ENCODE assay signal across 23 cellular contexts in genomic region chr11:61959678-61960077, GRCh38. TPM values are rescaled to one million over a fixed set of nuclear protein-coding genes. Genes with fewer than 3 reads are reported as not detected.
DNase-seq lines count a peak whose midpoint lies in the region; ATAC-seq and TF ChIP-seq lines count a peak whose summit lies in the region.
"Had no signal": no experiment of that assay in that cellular context is flagged by ENCODE, and none has a peak within 500 bp of the region (broad histone marks: within the 10 kb centered on the region; RNA-seq: fewer than 3 reads in every experiment).

No MANE protein-coding gene starts in this region.

- POLR2A ChIA-PET in Caco-2 (lab: Charles Lee) = interaction anchor here (0.5 kb wide), 1 partner anchor 10 kb away, joined by 3 read pairs; no protein-coding TSS in a partner anchor
- POLR2A ChIA-PET in HCT116 (lab: Charles Lee) = interaction anchor here (1.0 to 6.2 kb wide), 6 partner anchors 9 to 93 kb away, joined by 3 to 60 read pairs (median 5); partner anchors contain the start of genes BEST1 and FTH1

- peaks cover under 1% of the 10 kb centered on the region for H3K4me1 Mint-ChIP-seq in Caco-2 (ENCODE audit: low read depth, unreplicated experiment)
- H3K4me1 Mint-ChIP-seq in endodermal cell = no peaks in the 10 kb centered on the region

- H3K9me3 ChIP-seq in Caco-2 (no peaks in the 10 kb centered on the region), HCT116 (ENCODE audit: control insufficient read depth in 1 of 2, insufficient read depth in 1 of 2, low read depth in 1 of 2, low read length in 2 of 2) (no peaks in the 10 kb centered on the region), endodermal cell (ENCODE audit: control insufficient read depth, low read length) (no peaks in the 10 kb centered on the region), BE2C (no peaks in the 10 kb centered on the region)
- H3K9me3 ChIP-seq: left lung, upper lobe of left lung had no signal

- no peak for TF ChIP-seq POLR2A in HCT116 (IDR thresholded peaks at IDR 0.05; ENCODE audit: borderline replicate concordance, extremely low read depth, insufficient read depth, insufficient read length)

- H3K27me3 Mint-ChIP-seq in Caco-2 (ENCODE audit: insufficient read depth, unreplicated experiment) = no peaks in the 10 kb centered on the region
- H3K27me3 Mint-ChIP-seq in endodermal cell (ENCODE audit: insufficient read depth) = peaks cover 22% of the 10 kb centered on the region
- H3K27me3 Mint-ChIP-seq: activated naive CD8-positive, alpha-beta T cell; B cell; stimulated activated naive CD8-positive, alpha-beta T cell treated with anti-CD3 and anti-CD28 coated beads, Interleukin-15, Interleukin-2, amounts not matched to agents 100 ng/mL and 50 ng/mL, for 24 hours had no signal

- peak in 1 of 2 experiments; percentile 32 for DNase-seq in Caco-2
- no peak for DNase-seq in HCT116 (ENCODE audit: low read depth, low spot score)
- peak; percentile 47 for DNase-seq in endodermal cell
- peak; percentile 57 for DNase-seq in sciatic nerve (ENCODE audit: low spot score)
- no peak for DNase-seq in BE2C
- no peak for DNase-seq in RPMI8226
- DNase-seq: COR-L47; EL; glutamatergic neuron; KBM-7; NCI-H1694 treated with DMSO at 0.1 percent for 48 hours; NCI-H82; stimulated activated CD4-positive, alpha-beta T cell treated with anti-CD3 and anti-CD28 coated beads, Interleukin-4, amount 100 ng/mL, for 1 hour; upper lobe of left lung had no signal

- H3K4me3 Mint-ChIP-seq in Caco-2 (ENCODE audit: unreplicated experiment) (no peak overlapping the region), endodermal cell (no peak overlapping the region)
- H3K4me3 Mint-ChIP-seq: activated naive CD8-positive, alpha-beta T cell; B cell; stimulated activated naive CD8-positive, alpha-beta T cell treated with anti-CD3 and anti-CD28 coated beads, Interleukin-15, Interleukin-2, amounts not matched to agents 100 ng/mL and 50 ng/mL, for 24 hours; T-helper 1 cell treated with Interleukin-12 subunit alpha and Interleukin-12 subunit beta and Interleukin-4 antibody, amounts not matched to agents 30 μg/mL and 1 μg/mL, for 36 hours had no signal

- BruUV-seq in Caco-2 (replicated peaks; lab: Mats Ljungman, UMichigan) (no TSS peak), HCT116 (replicated peaks; lab: Mats Ljungman, UMichigan) (no TSS peak)

- peak overlapping the region; percentile 43; the same call in 1 of the 2 replicates for H3K4me2 ChIP-seq in HCT116 (ENCODE audit: low read length)

- H3K9me3 Mint-ChIP-seq in Caco-2 (ENCODE audit: unreplicated experiment) (no peaks in the 10 kb centered on the region), endodermal cell (no peaks in the 10 kb centered on the region)
- H3K9me3 Mint-ChIP-seq: stimulated activated naive CD8-positive, alpha-beta T cell treated with anti-CD3 and anti-CD28 coated beads, Interleukin-15, Interleukin-2, amounts not matched to agents 100 ng/mL and 50 ng/mL, for 24 hours; T-helper 1 cell treated with Interleukin-12 subunit alpha and Interleukin-12 subunit beta and Interleukin-4 antibody, amounts not matched to agents 30 μg/mL and 1 μg/mL, for 36 hours had no signal

- H3K9ac ChIP-seq in HCT116 (ENCODE audit: low read length) (no peak overlapping the region), endodermal cell (ENCODE audit: extremely low read depth, low read length, poor library complexity, severe bottlenecking) (no peak overlapping the region)

- 89 to 93% methylated on average over 4 to 6 of the region's 6 CpGs for WGBS in endodermal cell (ENCODE audit: insufficient coverage in 1 of 2, insufficient read length in 1 of 2), 2 experiments

- H3K36me3 Mint-ChIP-seq in Caco-2 (ENCODE audit: insufficient read depth, unreplicated experiment) (peaks cover 47% of the 10 kb centered on the region), endodermal cell (ENCODE audit: low read depth) (peaks cover 16% of the 10 kb centered on the region)

- H3K4me1 ChIP-seq in Caco-2 (peaks cover 13% of the 10 kb centered on the region; the same call in 1 of the 2 replicates), HCT116 (ENCODE audit: control insufficient read depth in 1 of 2, insufficient read depth in 2 of 2, low read length in 2 of 2) (peaks cover 0 to 40% of the 10 kb centered on the region in 2 experiments; a peak in 3 of 4 replicates), endodermal cell (ENCODE audit: control insufficient read depth, insufficient read depth, low read length) (no peaks in the 10 kb centered on the region), BE2C (no peaks in the 10 kb centered on the region)

- H3K27me3 ChIP-seq in Caco-2 (replicated peaks; ENCODE audit: control insufficient read depth, insufficient read depth, low read length) (no peaks in the 10 kb centered on the region), HCT116 (ENCODE audit: insufficient read depth, low read length) (no peaks in the 10 kb centered on the region), endodermal cell (ENCODE audit: control insufficient read depth, insufficient read depth, low read length, poor library complexity, severe bottlenecking) (peaks cover 27% of the 10 kb centered on the region), BE2C (no peaks in the 10 kb centered on the region)

- TF ChIP-seq CTCF in Caco-2 (IDR thresholded peaks at IDR 0.05; ENCODE audit: insufficient read depth in 1 of 2, low read depth in 1 of 2, low read length in 1 of 2, severe bottlenecking in 1 of 2, unreplicated experiment in 1 of 2) (no peak), HCT116 (IDR thresholded peaks at IDR 0.05 in 2 of 3, conservative IDR thresholded peaks at IDR 0.05 in 1 of 3; ENCODE audit: borderline replicate concordance in 1 of 3, insufficient read depth in 1 of 3, low read depth in 2 of 3, low read length in 2 of 3) (no peak), endodermal cell (conservative IDR thresholded peaks at IDR 0.05) (no peak), BE2C (IDR thresholded peaks at IDR 0.05; ENCODE audit: low read depth, low read length) (no peak)

- H3K27ac ChIP-seq in HCT116 (ENCODE audit: low read depth, low read length) (no peak overlapping the region), endodermal cell (ENCODE audit: low read depth, low read length) (no peak overlapping the region)
- H3K27ac ChIP-seq: HL-60, left lung had no signal

- no peaks in the 10 kb centered on the region; the same call in 1 of the 2 replicates for H3K79me2 ChIP-seq in HCT116 (ENCODE audit: insufficient read depth, low read length)

- RAD21 ChIA-PET in HCT116 (lab: Charles Lee; ENCODE audit: low non-redundant PET in 1 of 2, low total read pairs in 2 of 2, uncharacterized antibody in 2 of 2, unreplicated experiment in 2 of 2) = no interaction called here

- no peak overlapping the region for H3K4me3 ChIP-seq in Caco-2 (ENCODE audit: low read depth, low read length)
- H3K4me3 ChIP-seq in HCT116 (replicated peaks in 1 of 2; ENCODE audit: low read depth in 1 of 2, low read length in 2 of 2) = no peak overlapping the region
- no peak overlapping the region for H3K4me3 ChIP-seq in endodermal cell (ENCODE audit: low read length)
- no peak overlapping the region for H3K4me3 ChIP-seq in BE2C (ENCODE audit: low read depth, low read length)
- H3K4me3 ChIP-seq: left lung, upper lobe of left lung had no signal

- peaks cover 3% of the 10 kb centered on the region; the same call in 1 of the 2 replicates for H4K20me1 ChIP-seq in HCT116 (ENCODE audit: insufficient read depth)

- intact Hi-C loops in Caco-2 (cut with micrococcal nuclease; ENCODE audit: unreplicated experiment) (no loop called here), HCT116 (cut with micrococcal nuclease) (loop anchor here (5.0 kb wide), 1 partner anchor 62 kb away; no protein-coding TSS in a partner anchor), sciatic nerve (cut with DNase I) (loop anchor here (10.0 kb wide), 1 partner anchor 105 kb away; no protein-coding TSS in a partner anchor)

- H3K27ac Mint-ChIP-seq in Caco-2 (ENCODE audit: unreplicated experiment) = peak overlapping the region; percentile 73
- H3K27ac Mint-ChIP-seq in endodermal cell = no peak overlapping the region
- H3K27ac Mint-ChIP-seq: stimulated activated naive CD8-positive, alpha-beta T cell treated with anti-CD3 and anti-CD28 coated beads, Interleukin-15, Interleukin-2, amounts not matched to agents 100 ng/mL and 50 ng/mL, for 24 hours; T-helper 1 cell treated with Interleukin-12 subunit alpha and Interleukin-12 subunit beta and Interleukin-4 antibody, amounts not matched to agents 30 μg/mL and 1 μg/mL, for 36 hours had no signal

- no peaks in the 10 kb centered on the region for H3K9me2 ChIP-seq in HCT116 (ENCODE audit: insufficient read depth)

- ATAC-seq in HCT116 (no peak), sciatic nerve (no peak), GM18858 (IDR thresholded peaks at IDR 0.05; ENCODE audit: unreplicated experiment) (no peak)
- ATAC-seq: left lung, PC-3 had no signal

- peaks cover 4% of the 10 kb centered on the region; the same call in 1 of the 2 replicates for H3K36me3 ChIP-seq in Caco-2 (ENCODE audit: control insufficient read depth, insufficient read depth, low read length)
- H3K36me3 ChIP-seq in HCT116 (ENCODE audit: control insufficient read depth in 1 of 2, insufficient read depth in 2 of 2, low read length in 2 of 2) = peaks cover 3 to 19% of the 10 kb centered on the region in 2 experiments; a peak in 2 of 4 replicates
- peaks cover 16% of the 10 kb centered on the region for H3K36me3 ChIP-seq in endodermal cell (ENCODE audit: control insufficient read depth, insufficient read depth, low read length)
- peaks cover 14% of the 10 kb centered on the region for H3K36me3 ChIP-seq in BE2C

- CTCF ChIA-PET in Caco-2 (lab: Charles Lee) = interaction anchor here (0.6 to 1.2 kb wide), 3 partner anchors 10 to 70 kb away, joined by 3 to 8 read pairs (median 5); no protein-coding TSS in a partner anchor
- CTCF ChIA-PET in HCT116 (lab: Charles Lee) = interaction anchor here (1.0 to 1.7 kb wide), 5 partner anchors 10 to 122 kb away, joined by 3 to 7 read pairs (median 4); partner anchors contain the start of gene BEST1

- no peak overlapping the region for H2AFZ ChIP-seq in HCT116 (ENCODE audit: low read depth, low read length, poor library complexity, severe bottlenecking)

- no peak for TF ChIP-seq RAD21 in HCT116 (IDR thresholded peaks at IDR 0.05; ENCODE audit: low read depth)

RNA-seq across cellular contexts. Expression of gene FTH1, which starts 7.8 kb away (rescaled TPM):
- total RNA-seq in Caco-2 (2022) (1,282 and 1,565 TPM in 2 replicates), HCT116 (2021; ENCODE audit: unreplicated experiment) (3,345 TPM), endodermal cell (1,000 to 10,000 TPM; 2,226 to 2,809 TPM), sciatic nerve (4,297 TPM)
- polyA plus RNA-seq in HCT116 (2012) = 4,227 and 4,920 TPM in 2 replicates
- 2,223 TPM for polyA plus RNA-seq in endodermal cell (2013, experiment 1 of 2)
- polyA plus RNA-seq in endodermal cell (2013, experiment 2 of 2) = 2,173 TPM
- polyA plus RNA-seq in BE2C (2012; ENCODE audit: insufficient read depth, insufficient read length, low read depth) = 1,702 TPM

RNA-seq across cellular contexts. Expression of gene BEST1, which starts 9.5 kb away (rescaled TPM):
- total RNA-seq in Caco-2 (2022) (4.7 and 6.7 TPM in 2 replicates), HCT116 (2021; ENCODE audit: unreplicated experiment) (2.3 TPM), endodermal cell (under 1 TPM; 0.26 to 0.40 TPM), sciatic nerve (31.3 TPM)
- 5.8 and 7.7 TPM in 2 replicates for polyA plus RNA-seq in HCT116 (2012)
- 0.82 TPM for polyA plus RNA-seq in endodermal cell (2013, experiment 1 of 2)
- 0.75 TPM for polyA plus RNA-seq in endodermal cell (2013, experiment 2 of 2)
- 1.5 TPM for polyA plus RNA-seq in BE2C (2012; ENCODE audit: insufficient read depth, insufficient read length, low read depth)

RNA-seq across cellular contexts. Expression of gene RAB3IL1, which starts 42.3 kb away (rescaled TPM):
- 8.3 and 10.6 TPM in 2 replicates for total RNA-seq in Caco-2 (2022)
- total RNA-seq in HCT116 (2021; ENCODE audit: unreplicated experiment) = 18.1 TPM
- polyA plus RNA-seq in HCT116 (2012) = 13.2 and 13.7 TPM in 2 replicates
- total RNA-seq in endodermal cell = 10 to 100 TPM in 1 of 2 donors, 1 to 10 TPM in 1; 9.7 to 14.9 TPM
- polyA plus RNA-seq in endodermal cell (2013, experiment 1 of 2) = 8.2 TPM
- polyA plus RNA-seq in endodermal cell (2013, experiment 2 of 2) = 3.6 TPM
- 70.5 TPM for total RNA-seq in sciatic nerve
- 42.9 TPM for polyA plus RNA-seq in BE2C (2012; ENCODE audit: insufficient read depth, insufficient read length, low read depth)
- total RNA-seq: B cell, mononuclear cell had no signal

Comparison
In these comparisons a context has a peak if more than half of its experiments do, and no peak if none do; other contexts are left out.
1. DNase-seq: peak in endodermal cell (single experiment) and sciatic nerve (single experiment); none in HCT116 (single experiment), BE2C (single experiment) and RPMI8226 (single experiment).